9 cellular contexts compared by ENCODE assay signal in genomic region chr19:43594081-43594697, GRCh38. TPM values are rescaled to one million over a fixed set of nuclear protein-coding genes. Genes with fewer than 3 reads are reported as not detected.
A peak's percentile ranks its signal among the peaks of the same experiment; 100 is the strongest.
DNase-seq lines count a peak whose midpoint lies in the region; ATAC-seq, FAIRE-seq and TF ChIP-seq lines count a peak whose summit lies in the region.
"Had no signal": no experiment of that assay in that cellular context is flagged by ENCODE, and none has a peak within 500 bp of the region (broad histone marks: within the 10 kb centered on the region; RNA-seq: fewer than 3 reads in every experiment).

No MANE protein-coding gene starts in this region.

- H3K27ac ChIP-seq in keratinocyte (ENCODE audit: control insufficient read depth, insufficient read depth, low read length), result no peak overlapping the region
- H3K27ac ChIP-seq in stomach, result peak overlapping the region in 4 of 5 donors; percentile 95 to 96 (median 96)

- H3K79me2 ChIP-seq in keratinocyte (ENCODE audit: control insufficient read depth, insufficient read depth, low read length), result peaks cover 66% of the 10 kb centered on the region

- peak overlapping the region; percentile 70 to 96 (median 96) for H3K4me3 ChIP-seq in keratinocyte (ENCODE audit: control insufficient read depth in 2 of 3, extremely low read depth in 1 of 3, insufficient read depth in 2 of 3, low read depth in 1 of 3, low read length in 3 of 3)
- peak overlapping the region; percentile 62 to 74 (median 67) for H3K4me3 ChIP-seq in stomach

- H2AFZ ChIP-seq in keratinocyte (ENCODE audit: control insufficient read depth, low read length), result no peak overlapping the region

- peak overlapping the region; percentile 99 for H3K9ac ChIP-seq in keratinocyte (ENCODE audit: control insufficient read depth, extremely low read depth, insufficient read depth, low read length)

- H3K9me3 Mint-ChIP-seq in T-helper 1 cell treated with Interleukin-12 subunit alpha and Interleukin-12 subunit beta and Interleukin-4 antibody, amounts not matched to agents 30 μg/mL and 1 μg/mL, for 36 hours, result no peaks in the 10 kb centered on the region
- no peaks in the 10 kb centered on the region for H3K9me3 Mint-ChIP-seq in activated T-helper 17 cell treated with anti-CD3 and anti-CD28 coated beads, Interleukin-2, amount 50 U/mL, for 72 hours

- peak overlapping the region; percentile 52 for H3K4me3 Mint-ChIP-seq in T-helper 1 cell treated with Interleukin-12 subunit alpha and Interleukin-12 subunit beta and Interleukin-4 antibody, amounts not matched to agents 30 μg/mL and 1 μg/mL, for 36 hours
- H3K4me3 Mint-ChIP-seq in activated T-helper 17 cell treated with anti-CD3 and anti-CD28 coated beads, Interleukin-2, amount 50 U/mL, for 72 hours, result peak overlapping the region; percentile 94

- FAIRE-seq in keratinocyte (lab: Jason Lieb, UNC), result no peak

- no peak for TF ChIP-seq POLR2A in stomach (IDR thresholded peaks at IDR 0.05)

- H3K9me1 ChIP-seq in keratinocyte (ENCODE audit: control insufficient read depth, extremely low read depth, insufficient read depth, low read length), result no peaks in the 10 kb centered on the region

- dilution Hi-C loops in keratinocyte (cut with MboI; ENCODE audit: extremely low pct_ligation_motif_present, low sequenced_read_pairs), result no loop called here

- peaks cover 27% of the 10 kb centered on the region for H3K36me3 Mint-ChIP-seq in T-helper 1 cell treated with Interleukin-12 subunit alpha and Interleukin-12 subunit beta and Interleukin-4 antibody, amounts not matched to agents 30 μg/mL and 1 μg/mL, for 36 hours (ENCODE audit: low read depth)
- H3K36me3 Mint-ChIP-seq in activated T-helper 17 cell treated with anti-CD3 and anti-CD28 coated beads, Interleukin-2, amount 50 U/mL, for 72 hours (ENCODE audit: low read depth), result peaks cover 66% of the 10 kb centered on the region

- H3K4me1 ChIP-seq in keratinocyte (ENCODE audit: control insufficient read depth, extremely low read depth, insufficient read depth, low read length), result peaks cover 24% of the 10 kb centered on the region
- peaks cover 34 to 63% (median 50%) of the 10 kb centered on the region in 4 donors for H3K4me1 ChIP-seq in stomach

- DNase-seq in T-helper 1 cell, result no peak
- DNase-seq in keratinocyte (ENCODE audit: low read depth, low spot score), result no peak
- no peak for DNase-seq in stomach
- no peak for DNase-seq in NCI-H526 treated with DMSO at 0.1 percent for 48 hours (lab: John Stamatoyannopoulos, UW)
- no peak for DNase-seq in 8988T

- TF ChIP-seq CTCF in keratinocyte (optimal IDR thresholded peaks at IDR 0.05 in 1 of 3, IDR thresholded peaks at IDR 0.05 in 1 of 3, conservative IDR thresholded peaks at IDR 0.05 in 1 of 3; ENCODE audit: extremely low read depth in 1 of 3, insufficient read depth in 2 of 3, low read length in 3 of 3) (no peak), stomach (IDR thresholded peaks at IDR 0.05) (no peak)

- WGBS in stomach, 5 donors, result 83 to 89% (median 86%) methylated on average over 9 to 10 of the region's 10 CpGs

- H3K4me2 ChIP-seq in keratinocyte (ENCODE audit: control insufficient read depth, extremely low read depth, insufficient read depth, low read depth, low read length), result peak overlapping the region; percentile 85

- H4K20me1 ChIP-seq in keratinocyte (ENCODE audit: control insufficient read depth, extremely low read depth, insufficient read depth, low read length), result peaks cover 5% of the 10 kb centered on the region

- H3K36me3 ChIP-seq in keratinocyte (ENCODE audit: control insufficient read depth in 2 of 2, extremely low read depth in 1 of 2, insufficient read depth in 2 of 2, low read length in 2 of 2) (peaks cover 13 to 40% of the 10 kb centered on the region in 2 experiments), stomach (peaks cover 27 to 59% (median 55%) of the 10 kb centered on the region in 4 donors)

- TF ChIP-seq EP300 in stomach (IDR thresholded peaks at IDR 0.05), result no peak

- H3K9me3 ChIP-seq in keratinocyte (ENCODE audit: control insufficient read depth, low read depth, low read length) (no peaks in the 10 kb centered on the region), stomach (no peaks in the 10 kb centered on the region)

- peak overlapping the region; percentile 99 for H3K27ac Mint-ChIP-seq in T-helper 1 cell treated with Interleukin-12 subunit alpha and Interleukin-12 subunit beta and Interleukin-4 antibody, amounts not matched to agents 30 μg/mL and 1 μg/mL, for 36 hours
- peak overlapping the region; percentile 99 for H3K27ac Mint-ChIP-seq in activated T-helper 17 cell treated with anti-CD3 and anti-CD28 coated beads, Interleukin-2, amount 50 U/mL, for 72 hours

- ATAC-seq in activated T-helper 17 cell treated with anti-CD3 and anti-CD28 coated beads, Interleukin-2, amount 50 U/mL, for 72 hours (replicated peaks), result no peak
- ATAC-seq in GM18498 (IDR thresholded peaks at IDR 0.05; ENCODE audit: unreplicated experiment), result no peak

- H3K27me3 Mint-ChIP-seq in T-helper 1 cell treated with Interleukin-12 subunit alpha and Interleukin-12 subunit beta and Interleukin-4 antibody, amounts not matched to agents 30 μg/mL and 1 μg/mL, for 36 hours (ENCODE audit: low read depth), result no peaks in the 10 kb centered on the region
- no peaks in the 10 kb centered on the region for H3K27me3 Mint-ChIP-seq in activated T-helper 17 cell treated with anti-CD3 and anti-CD28 coated beads, Interleukin-2, amount 50 U/mL, for 72 hours

- H3K4me1 Mint-ChIP-seq in T-helper 1 cell treated with Interleukin-12 subunit alpha and Interleukin-12 subunit beta and Interleukin-4 antibody, amounts not matched to agents 30 μg/mL and 1 μg/mL, for 36 hours (ENCODE audit: low read depth), result peaks cover 42% of the 10 kb centered on the region
- peaks cover 31% of the 10 kb centered on the region for H3K4me1 Mint-ChIP-seq in activated T-helper 17 cell treated with anti-CD3 and anti-CD28 coated beads, Interleukin-2, amount 50 U/mL, for 72 hours

- intact Hi-C loops in stomach (cut with DNase I; ENCODE audit: low total_unique reads), result no loop called here

- H3K27me3 ChIP-seq in keratinocyte (ENCODE audit: control insufficient read depth, extremely low read depth, insufficient read depth, low read length) (no peaks in the 10 kb centered on the region), stomach (no peaks in the 10 kb centered on the region)

RNA-seq across cellular contexts. Expression of gene IRGQ, which starts 1.7 kb away (rescaled TPM):
- total RNA-seq in activated T-helper 17 cell treated with anti-CD3 and anti-CD28 coated beads, Interleukin-2, amount 50 U/mL, for 72 hours, result 10 to 100 TPM; 18.3 to 22.1 TPM
- polyA plus RNA-seq in keratinocyte (12.9 to 18.0 TPM (median 13.3 TPM) in 3 replicates), stomach (1 to 10 TPM; 2.0 to 4.9 (median 2.6) TPM)
- polyA plus RNA-seq in keratinocyte (2011; ENCODE audit: low read depth), result 7.3 TPM
- 10.2 and 15.9 TPM in 2 replicates for polyA plus RNA-seq in keratinocyte (2011; cell fraction: cytosol; rRNA removed)
- polyA plus RNA-seq in keratinocyte (2011; cell fraction: nucleus; rRNA removed), result 43.7 and 47.2 TPM in 2 replicates
- 6.5 and 9.7 TPM in 2 replicates for polyA plus RNA-seq in keratinocyte (2012; ENCODE audit: low replicate concordance)
- 19.3 to 25.6 TPM (median 19.6 TPM) in 3 replicates for polyA minus RNA-seq in keratinocyte
- polyA minus RNA-seq in keratinocyte (2011; cell fraction: cytosol; rRNA and poly(A)+ RNA removed), result 12.9 TPM
- polyA minus RNA-seq in keratinocyte (2011; cell fraction: nucleus; rRNA and poly(A)+ RNA removed), result 20.4 and 33.0 TPM in 2 replicates
- total RNA-seq in stomach, result 10 to 100 TPM in 4 of 5 donors, 1 to 10 TPM in 1; 5.3 to 57.1 (median 25.3) TPM

RNA-seq across cellular contexts. Expression of gene ZNF576, which starts 2.2 kb away (rescaled TPM):
- 10 to 100 TPM; 17.8 to 23.3 TPM for total RNA-seq in activated T-helper 17 cell treated with anti-CD3 and anti-CD28 coated beads, Interleukin-2, amount 50 U/mL, for 72 hours
- polyA plus RNA-seq in keratinocyte (6.4 to 10.6 TPM (median 8.3 TPM) in 3 replicates), stomach (10 to 100 TPM; 13.7 to 18.2 (median 14.9) TPM)
- polyA plus RNA-seq in keratinocyte (2011; ENCODE audit: low read depth), result 5.2 TPM
- polyA plus RNA-seq in keratinocyte (2011; cell fraction: cytosol; rRNA removed), result 8.0 and 13.6 TPM in 2 replicates
- 5.0 and 8.7 TPM in 2 replicates for polyA plus RNA-seq in keratinocyte (2011; cell fraction: nucleus; rRNA removed)
- polyA plus RNA-seq in keratinocyte (2012; ENCODE audit: low replicate concordance), result 8.5 and 11.8 TPM in 2 replicates
- 4.3 to 7.6 TPM (median 5.7 TPM) in 3 replicates for polyA minus RNA-seq in keratinocyte
- 4.2 TPM for polyA minus RNA-seq in keratinocyte (2011; cell fraction: cytosol; rRNA and poly(A)+ RNA removed)
- 3.9 and 4.9 TPM in 2 replicates for polyA minus RNA-seq in keratinocyte (2011; cell fraction: nucleus; rRNA and poly(A)+ RNA removed)
- 10 to 100 TPM in 3 of 5 donors, 1 to 10 TPM in 1, not detected in 1; 4.2 to 21.6 (median 15.9) TPM for total RNA-seq in stomach

RNA-seq across cellular contexts. Expression of gene SRRM5, which starts 17.7 kb away (rescaled TPM):
- 1 to 10 TPM in 1 of 2 donors, under 1 TPM in 1; 0.74 to 1.4 TPM for total RNA-seq in activated T-helper 17 cell treated with anti-CD3 and anti-CD28 coated beads, Interleukin-2, amount 50 U/mL, for 72 hours
- polyA plus RNA-seq in keratinocyte (0.02 to 0.03 TPM (median 0.03 TPM) in 3 replicates), stomach (under 1 TPM in 2 of 3 donors, not detected in 1; 0.45 to 0.50 TPM)
- polyA plus RNA-seq in keratinocyte (2011; ENCODE audit: low read depth), result 0.29 TPM
- polyA plus RNA-seq in keratinocyte (2011; cell fraction: cytosol; rRNA removed), result 0.04 TPM in 1 of 2 replicates, not detected in the other
- polyA plus RNA-seq in keratinocyte (2011; cell fraction: nucleus; rRNA removed), result 0.31 and 0.53 TPM in 2 replicates
- polyA plus RNA-seq in keratinocyte (2012; ENCODE audit: low replicate concordance), result 0.21 and 0.41 TPM in 2 replicates
- not detected in 3 replicates for polyA minus RNA-seq in keratinocyte
- not detected for polyA minus RNA-seq in keratinocyte (2011; cell fraction: cytosol; rRNA and poly(A)+ RNA removed)
- polyA minus RNA-seq in keratinocyte (2011; cell fraction: nucleus; rRNA and poly(A)+ RNA removed), result not detected in 2 replicates
- total RNA-seq in stomach, result not detected
- total RNA-seq: A172 had no signal

RNA-seq across cellular contexts. Expression of gene PINLYP, which starts 18.6 kb away (rescaled TPM):
- 1 to 10 TPM; 4.6 to 6.2 TPM for total RNA-seq in activated T-helper 17 cell treated with anti-CD3 and anti-CD28 coated beads, Interleukin-2, amount 50 U/mL, for 72 hours
- polyA plus RNA-seq in keratinocyte (14.5 to 19.2 TPM (median 16.0 TPM) in 3 replicates), stomach (10 to 100 TPM in 2 of 3 donors, 1 to 10 TPM in 1; 8.0 to 16.8 (median 15.7) TPM)
- polyA plus RNA-seq in keratinocyte (2011; ENCODE audit: low read depth), result 0.45 TPM
- 11.0 and 14.1 TPM in 2 replicates for polyA plus RNA-seq in keratinocyte (2011; cell fraction: cytosol; rRNA removed)
- 5.1 and 6.4 TPM in 2 replicates for polyA plus RNA-seq in keratinocyte (2011; cell fraction: nucleus; rRNA removed)
- 2.8 and 13.2 TPM in 2 replicates for polyA plus RNA-seq in keratinocyte (2012; ENCODE audit: low replicate concordance)
- 11.4 to 22.7 TPM (median 12.8 TPM) in 3 replicates for polyA minus RNA-seq in keratinocyte
- 10.6 TPM for polyA minus RNA-seq in keratinocyte (2011; cell fraction: cytosol; rRNA and poly(A)+ RNA removed)
- 1.5 and 1.6 TPM in 2 replicates for polyA minus RNA-seq in keratinocyte (2011; cell fraction: nucleus; rRNA and poly(A)+ RNA removed)
- 10 to 100 TPM in 1 of 5 donors, 1 to 10 TPM in 2, under 1 TPM in 1, not detected in 1; 0.14 to 18.7 (median 4.3) TPM for total RNA-seq in stomach
- total RNA-seq: A172 had no signal

RNA-seq across cellular contexts. Expression of gene XRCC1, which starts 18.9 kb away (rescaled TPM):
- total RNA-seq in activated T-helper 17 cell treated with anti-CD3 and anti-CD28 coated beads, Interleukin-2, amount 50 U/mL, for 72 hours, result 10 to 100 TPM; 33.8 to 34.9 TPM
- polyA plus RNA-seq in keratinocyte, result 16.3 to 17.5 TPM (median 16.8 TPM) in 3 replicates
- polyA plus RNA-seq in keratinocyte (2011; ENCODE audit: low read depth), result 8.2 TPM
- 9.6 and 19.8 TPM in 2 replicates for polyA plus RNA-seq in keratinocyte (2011; cell fraction: cytosol; rRNA removed)
- 14.4 and 19.9 TPM in 2 replicates for polyA plus RNA-seq in keratinocyte (2011; cell fraction: nucleus; rRNA removed)
- polyA plus RNA-seq in keratinocyte (2012; ENCODE audit: low replicate concordance), result 10.6 and 19.9 TPM in 2 replicates
- polyA minus RNA-seq in keratinocyte, result 12.6 to 22.3 TPM (median 12.9 TPM) in 3 replicates
- polyA minus RNA-seq in keratinocyte (2011; cell fraction: cytosol; rRNA and poly(A)+ RNA removed), result 21.7 TPM
- 9.5 and 11.8 TPM in 2 replicates for polyA minus RNA-seq in keratinocyte (2011; cell fraction: nucleus; rRNA and poly(A)+ RNA removed)
- total RNA-seq in stomach, result 10 to 100 TPM; 10.8 to 42.5 (median 16.8) TPM
- polyA plus RNA-seq in stomach, result 10 to 100 TPM; 13.1 to 24.3 (median 18.0) TPM
